In the genomic region with DNA sequence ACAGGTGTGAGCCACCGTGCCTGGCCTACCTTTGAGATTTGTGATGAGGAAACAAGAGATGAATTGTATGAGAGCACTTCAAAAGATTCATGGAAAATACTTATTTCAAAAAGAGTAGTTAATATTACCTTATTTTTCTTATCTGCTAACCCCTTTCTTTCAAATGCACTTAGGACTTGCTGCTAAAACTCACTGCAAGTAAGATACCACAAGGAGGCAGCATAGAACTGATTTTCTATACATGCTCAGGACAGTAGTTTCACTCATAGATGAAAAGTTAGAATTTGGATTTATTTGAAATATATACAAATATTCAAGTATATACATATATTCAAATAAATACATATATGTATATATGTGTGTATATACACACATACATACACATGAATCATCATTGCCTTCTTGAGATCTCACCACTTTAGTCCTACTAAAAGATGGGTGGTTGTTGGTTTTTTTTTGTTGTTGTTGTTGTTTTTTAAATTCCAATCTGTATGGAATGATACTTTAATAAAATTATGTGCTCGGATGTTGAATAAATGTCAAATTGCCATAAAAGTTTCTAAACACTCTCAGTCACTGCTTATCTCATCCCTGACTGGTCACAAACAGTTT, we compare ENCODE assay signal across 1 cellular context.
TF ChIP-seq lines count a peak whose summit lies in the region.

No MANE protein-coding gene starts in this region.

TF ChIP-seq in H1, 55 proteins besides CTCF, POLR2A, EP300 and RAD21:
- no peak for TF ChIP-seq YY1 (IDR thresholded peaks at IDR 0.05; ENCODE audit: low read depth, low read length)
- no peak for TF ChIP-seq RBBP5 (IDR thresholded peaks at IDR 0.05; ENCODE audit: borderline replicate concordance, low read depth, low read length)
- no peak for TF ChIP-seq HDAC6 (IDR thresholded peaks at IDR 0.05; ENCODE audit: low read depth, low read length)
- TF ChIP-seq RNF2 (IDR thresholded peaks at IDR 0.05; ENCODE audit: borderline replicate concordance, low read depth, low read length, missing control alignments, poor library complexity, severe bottlenecking), result no peak
- TF ChIP-seq, protein P1, sequence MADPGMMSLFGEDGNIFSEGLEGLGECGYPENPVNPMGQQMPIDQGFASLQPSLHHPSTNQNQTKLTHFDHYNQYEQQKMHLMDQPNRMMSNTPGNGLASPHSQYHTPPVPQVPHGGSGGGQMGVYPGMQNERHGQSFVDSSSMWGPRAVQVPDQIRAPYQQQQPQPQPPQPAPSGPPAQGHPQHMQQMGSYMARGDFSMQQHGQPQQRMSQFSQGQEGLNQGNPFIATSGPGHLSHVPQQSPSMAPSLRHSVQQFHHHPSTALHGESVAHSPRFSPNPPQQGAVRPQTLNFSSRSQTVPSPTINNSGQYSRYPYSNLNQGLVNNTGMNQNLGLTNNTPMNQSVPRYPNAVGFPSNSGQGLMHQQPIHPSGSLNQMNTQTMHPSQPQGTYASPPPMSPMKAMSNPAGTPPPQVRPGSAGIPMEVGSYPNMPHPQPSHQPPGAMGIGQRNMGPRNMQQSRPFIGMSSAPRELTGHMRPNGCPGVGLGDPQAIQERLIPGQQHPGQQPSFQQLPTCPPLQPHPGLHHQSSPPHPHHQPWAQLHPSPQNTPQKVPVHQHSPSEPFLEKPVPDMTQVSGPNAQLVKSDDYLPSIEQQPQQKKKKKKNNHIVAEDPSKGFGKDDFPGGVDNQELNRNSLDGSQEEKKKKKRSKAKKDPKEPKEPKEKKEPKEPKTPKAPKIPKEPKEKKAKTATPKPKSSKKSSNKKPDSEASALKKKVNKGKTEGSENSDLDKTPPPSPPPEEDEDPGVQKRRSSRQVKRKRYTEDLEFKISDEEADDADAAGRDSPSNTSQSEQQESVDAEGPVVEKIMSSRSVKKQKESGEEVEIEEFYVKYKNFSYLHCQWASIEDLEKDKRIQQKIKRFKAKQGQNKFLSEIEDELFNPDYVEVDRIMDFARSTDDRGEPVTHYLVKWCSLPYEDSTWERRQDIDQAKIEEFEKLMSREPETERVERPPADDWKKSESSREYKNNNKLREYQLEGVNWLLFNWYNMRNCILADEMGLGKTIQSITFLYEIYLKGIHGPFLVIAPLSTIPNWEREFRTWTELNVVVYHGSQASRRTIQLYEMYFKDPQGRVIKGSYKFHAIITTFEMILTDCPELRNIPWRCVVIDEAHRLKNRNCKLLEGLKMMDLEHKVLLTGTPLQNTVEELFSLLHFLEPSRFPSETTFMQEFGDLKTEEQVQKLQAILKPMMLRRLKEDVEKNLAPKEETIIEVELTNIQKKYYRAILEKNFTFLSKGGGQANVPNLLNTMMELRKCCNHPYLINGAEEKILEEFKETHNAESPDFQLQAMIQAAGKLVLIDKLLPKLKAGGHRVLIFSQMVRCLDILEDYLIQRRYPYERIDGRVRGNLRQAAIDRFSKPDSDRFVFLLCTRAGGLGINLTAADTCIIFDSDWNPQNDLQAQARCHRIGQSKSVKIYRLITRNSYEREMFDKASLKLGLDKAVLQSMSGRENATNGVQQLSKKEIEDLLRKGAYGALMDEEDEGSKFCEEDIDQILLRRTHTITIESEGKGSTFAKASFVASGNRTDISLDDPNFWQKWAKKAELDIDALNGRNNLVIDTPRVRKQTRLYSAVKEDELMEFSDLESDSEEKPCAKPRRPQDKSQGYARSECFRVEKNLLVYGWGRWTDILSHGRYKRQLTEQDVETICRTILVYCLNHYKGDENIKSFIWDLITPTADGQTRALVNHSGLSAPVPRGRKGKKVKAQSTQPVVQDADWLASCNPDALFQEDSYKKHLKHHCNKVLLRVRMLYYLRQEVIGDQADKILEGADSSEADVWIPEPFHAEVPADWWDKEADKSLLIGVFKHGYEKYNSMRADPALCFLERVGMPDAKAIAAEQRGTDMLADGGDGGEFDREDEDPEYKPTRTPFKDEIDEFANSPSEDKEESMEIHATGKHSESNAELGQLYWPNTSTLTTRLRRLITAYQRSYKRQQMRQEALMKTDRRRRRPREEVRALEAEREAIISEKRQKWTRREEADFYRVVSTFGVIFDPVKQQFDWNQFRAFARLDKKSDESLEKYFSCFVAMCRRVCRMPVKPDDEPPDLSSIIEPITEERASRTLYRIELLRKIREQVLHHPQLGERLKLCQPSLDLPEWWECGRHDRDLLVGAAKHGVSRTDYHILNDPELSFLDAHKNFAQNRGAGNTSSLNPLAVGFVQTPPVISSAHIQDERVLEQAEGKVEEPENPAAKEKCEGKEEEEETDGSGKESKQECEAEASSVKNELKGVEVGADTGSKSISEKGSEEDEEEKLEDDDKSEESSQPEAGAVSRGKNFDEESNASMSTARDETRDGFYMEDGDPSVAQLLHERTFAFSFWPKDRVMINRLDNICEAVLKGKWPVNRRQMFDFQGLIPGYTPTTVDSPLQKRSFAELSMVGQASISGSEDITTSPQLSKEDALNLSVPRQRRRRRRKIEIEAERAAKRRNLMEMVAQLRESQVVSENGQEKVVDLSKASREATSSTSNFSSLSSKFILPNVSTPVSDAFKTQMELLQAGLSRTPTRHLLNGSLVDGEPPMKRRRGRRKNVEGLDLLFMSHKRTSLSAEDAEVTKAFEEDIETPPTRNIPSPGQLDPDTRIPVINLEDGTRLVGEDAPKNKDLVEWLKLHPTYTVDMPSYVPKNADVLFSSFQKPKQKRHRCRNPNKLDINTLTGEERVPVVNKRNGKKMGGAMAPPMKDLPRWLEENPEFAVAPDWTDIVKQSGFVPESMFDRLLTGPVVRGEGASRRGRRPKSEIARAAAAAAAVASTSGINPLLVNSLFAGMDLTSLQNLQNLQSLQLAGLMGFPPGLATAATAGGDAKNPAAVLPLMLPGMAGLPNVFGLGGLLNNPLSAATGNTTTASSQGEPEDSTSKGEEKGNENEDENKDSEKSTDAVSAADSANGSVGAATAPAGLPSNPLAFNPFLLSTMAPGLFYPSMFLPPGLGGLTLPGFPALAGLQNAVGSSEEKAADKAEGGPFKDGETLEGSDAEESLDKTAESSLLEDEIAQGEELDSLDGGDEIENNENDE (IDR thresholded peaks at IDR 0.05; ENCODE audit: insufficient replicate concordance, low read length), result no peak
- no peak for TF ChIP-seq JUND (IDR thresholded peaks at IDR 0.05; ENCODE audit: low read length)
- no peak for TF ChIP-seq MAFK (IDR thresholded peaks at IDR 0.05; ENCODE audit: low read depth, low read length)
- TF ChIP-seq SIN3A (conservative IDR thresholded peaks at IDR 0.05 in 1 of 2, IDR thresholded peaks at IDR 0.05 in 1 of 2; ENCODE audit: low read depth in 1 of 2, low read length in 2 of 2), result no peak
- no peak for TF ChIP-seq RXRA (IDR thresholded peaks at IDR 0.05; ENCODE audit: insufficient read depth, low read depth, low read length)
- no peak for TF ChIP-seq SIRT6 (IDR thresholded peaks at IDR 0.05; ENCODE audit: low read length)
- no peak for TF ChIP-seq GABPA (IDR thresholded peaks at IDR 0.05; ENCODE audit: borderline replicate concordance, insufficient read depth, low read length)
- no peak for TF ChIP-seq SRF (IDR thresholded peaks at IDR 0.05; ENCODE audit: low read depth, low read length)
- no peak for TF ChIP-seq CHD2 (IDR thresholded peaks at IDR 0.05; ENCODE audit: low read length)
- TF ChIP-seq BACH1 (IDR thresholded peaks at IDR 0.05; ENCODE audit: low read length), result no peak
- TF ChIP-seq, protein P2, sequence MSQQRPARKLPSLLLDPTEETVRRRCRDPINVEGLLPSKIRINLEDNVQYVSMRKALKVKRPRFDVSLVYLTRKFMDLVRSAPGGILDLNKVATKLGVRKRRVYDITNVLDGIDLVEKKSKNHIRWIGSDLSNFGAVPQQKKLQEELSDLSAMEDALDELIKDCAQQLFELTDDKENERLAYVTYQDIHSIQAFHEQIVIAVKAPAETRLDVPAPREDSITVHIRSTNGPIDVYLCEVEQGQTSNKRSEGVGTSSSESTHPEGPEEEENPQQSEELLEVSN (IDR thresholded peaks at IDR 0.05), result no peak
- TF ChIP-seq RFX5 (IDR thresholded peaks at IDR 0.05; ENCODE audit: borderline replicate concordance, low read depth, low read length), result no peak
